Comparison of ENCODE assay signal across 29 cellular contexts in the genomic region with DNA sequence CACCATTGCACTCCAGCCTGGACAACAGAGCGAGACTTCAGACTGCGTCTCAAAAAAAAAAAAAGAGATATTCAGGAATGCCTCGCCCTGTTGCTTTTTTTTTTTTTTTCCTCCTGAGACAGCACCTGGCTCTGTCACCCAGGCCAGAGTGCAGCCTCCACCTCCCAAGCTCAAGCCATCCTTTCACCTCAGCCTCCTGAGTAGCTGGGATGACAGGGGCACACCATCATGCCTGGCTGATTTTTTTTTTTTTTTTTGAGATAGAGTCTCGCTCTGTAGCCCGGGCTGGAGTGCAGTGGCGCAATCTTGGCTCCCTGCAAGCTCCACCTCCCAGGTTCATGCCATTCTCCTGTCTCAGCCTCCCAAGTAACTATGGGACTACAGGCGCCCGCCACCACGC. TPM values are rescaled to one million over a fixed set of nuclear protein-coding genes. Genes with fewer than 3 reads are reported as not detected.
"Had no signal": no experiment of that assay in that cellular context is flagged by ENCODE, and none has a peak within 500 bp of the region (broad histone marks: within the 10 kb centered on the region; RNA-seq: fewer than 3 reads in every experiment).

No MANE protein-coding gene starts in this region.

- H3K36me3 ChIP-seq: neural progenitor cell, prostate gland, uterus had no signal

- H3K4me3 ChIP-seq: gastroesophageal sphincter, heart left ventricle, hepatocyte, lung, neural progenitor cell, prostate gland, stomach, testis, tibial artery, upper lobe of left lung, uterus had no signal

- H3K4me1 Mint-ChIP-seq: neural progenitor cell had no signal

- H3K4me1 ChIP-seq: neural progenitor cell, uterus had no signal

- DNase-seq: cerebellar nuclear complex; cortex of kidney; effector CD4-positive, alpha-beta T cell; foreskin fibroblast; heart left ventricle; kidney; mesenchymal stem cell; naive thymus-derived CD4-positive, alpha-beta T cell; nucleus accumbens; right cardiac atrium; small intestine; stimulated activated CD4-positive, alpha-beta T cell treated with anti-CD3 and anti-CD28 coated beads, Interleukin-2, amount 100 ng/mL, for 24 hours; stimulated activated CD4-positive, alpha-beta T cell treated with anti-CD3 and anti-CD28 coated beads, Interleukin-4, amount 100 ng/mL, for 24 hours; stimulated activated naive CD4-positive, alpha-beta T cell treated with Interleukin-2 at 50 U/mL for 16 hours; stomach; testis; upper lobe of left lung; uterus had no signal

- H3K9me3 ChIP-seq: gastroesophageal sphincter, heart left ventricle, prostate gland, stomach, testis, tibial artery, upper lobe of left lung, uterus had no signal

- H3K27me3 ChIP-seq: gastroesophageal sphincter, heart left ventricle, hepatocyte, neural progenitor cell, stomach, testis, tibial artery, upper lobe of left lung, uterus had no signal

- H3K27ac ChIP-seq: epithelial cell of prostate, gastroesophageal sphincter, heart left ventricle, hepatocyte, neural progenitor cell, prostate gland, stomach, testis, tibial artery, uterus had no signal

- H3K9me3 Mint-ChIP-seq: mesothelial cell of epicardium; naive thymus-derived CD4-positive, alpha-beta T cell; nephron; neural progenitor cell; stimulated activated effector memory CD8-positive, alpha-beta T cell treated with anti-CD3 and anti-CD28 coated beads, Interleukin-12 subunit alpha, Interleukin-12 subunit beta, amount 100 ng/mL, for 72 hours had no signal

- H3K27ac Mint-ChIP-seq: mesothelial cell of epicardium; naive thymus-derived CD4-positive, alpha-beta T cell; nephron; neural progenitor cell; stimulated activated effector memory CD8-positive, alpha-beta T cell treated with anti-CD3 and anti-CD28 coated beads, Interleukin-12 subunit alpha, Interleukin-12 subunit beta, amount 100 ng/mL, for 72 hours had no signal

- H3K27me3 Mint-ChIP-seq: naive thymus-derived CD4-positive, alpha-beta T cell had no signal

- H3K4me3 Mint-ChIP-seq: mesothelial cell of epicardium; naive thymus-derived CD4-positive, alpha-beta T cell; nephron; neural progenitor cell; stimulated activated effector memory CD8-positive, alpha-beta T cell treated with anti-CD3 and anti-CD28 coated beads, Interleukin-12 subunit alpha, Interleukin-12 subunit beta, amount 100 ng/mL, for 72 hours had no signal

- ATAC-seq: esophagus mucosa; gastroesophageal sphincter; heart left ventricle; right cardiac atrium; stimulated activated effector memory CD8-positive, alpha-beta T cell treated with anti-CD3 and anti-CD28 coated beads, Interleukin-12 subunit alpha, Interleukin-12 subunit beta, amount 100 ng/mL, for 72 hours had no signal

RNA-seq across cellular contexts. Expression of a gene that starts 46.8 kb away (rescaled TPM):
- polyA plus RNA-seq: naive thymus-derived CD4-positive, alpha-beta T cell had no signal
